Comparison of ENCODE assay signal across 21 cellular contexts in genomic region chr2:120953843-120954584, GRCh38.
DNase-seq lines count a peak whose midpoint lies in the region; ATAC-seq, FAIRE-seq and TF ChIP-seq lines count a peak whose summit lies in the region.
"Had no signal": no experiment of that assay in that cellular context is flagged by ENCODE, and none has a peak within 500 bp of the region (broad histone marks: within the 10 kb centered on the region; RNA-seq: fewer than 3 reads in every experiment).

No MANE protein-coding gene starts in this region.

- peak overlapping the region; percentile 45 for H3K9ac ChIP-seq in neuronal stem cell (ENCODE audit: low read depth, low read length, poor library complexity)

- H3K4me1 ChIP-seq in A549 (peaks cover 75% of the 10 kb centered on the region), GM23338 (ENCODE audit: insufficient read depth) (no peaks in the 10 kb centered on the region), neuronal stem cell (ENCODE audit: control insufficient read depth in 2 of 2, insufficient read depth in 1 of 2, low read depth in 1 of 2, low read length in 2 of 2) (peaks cover 0 to 4% of the 10 kb centered on the region in 2 donors), upper lobe of right lung (no peaks in the 10 kb centered on the region), spleen (no peaks in the 10 kb centered on the region), small intestine (ENCODE audit: control insufficient read depth in 2 of 2, insufficient read depth in 1 of 2, low read depth in 1 of 2, low read length in 1 of 2) (no peaks in the 10 kb centered on the region)
- H3K4me1 ChIP-seq: HAP-1 had no signal

- no peak overlapping the region for H4K8ac ChIP-seq in neuronal stem cell (ENCODE audit: low read depth, low read length)

- TF ChIP-seq EP300 in A549 (IDR thresholded peaks at IDR 0.05) = no peak

- peaks cover 2% of the 10 kb centered on the region; the same call in 2 of the 3 replicates for H3K4me1 Mint-ChIP-seq in GM23338
- peaks cover 53% of the 10 kb centered on the region for H3K4me1 Mint-ChIP-seq in brain

- peak overlapping the region; percentile 68 for H3K23ac ChIP-seq in neuronal stem cell (ENCODE audit: low read depth, low read length, poor library complexity)

- no peak for TF ChIP-seq RAD21 in A549 (conservative IDR thresholded peaks at IDR 0.05 in 1 of 2, IDR thresholded peaks at IDR 0.05 in 1 of 2)

- no peak for TF ChIP-seq CTCF in A549 (IDR thresholded peaks at IDR 0.05)
- TF ChIP-seq CTCF in GM23338 (conservative IDR thresholded peaks at IDR 0.05; ENCODE audit: low read depth in 2 of 2) = no peak
- TF ChIP-seq CTCF in brain (conservative IDR thresholded peaks at IDR 0.05) = no peak
- no peak for TF ChIP-seq CTCF in upper lobe of right lung (IDR thresholded peaks at IDR 0.05)
- no peak for TF ChIP-seq CTCF in spleen (IDR thresholded peaks at IDR 0.05 in 8 of 11, conservative IDR thresholded peaks at IDR 0.05 in 3 of 11)

- no peak overlapping the region for H2BK12ac ChIP-seq in neuronal stem cell (ENCODE audit: low read length)

- ATAC-seq in A549 = no peak
- ATAC-seq in GM23338 = no peak
- no peak for ATAC-seq in upper lobe of right lung
- ATAC-seq: CD8-positive, alpha-beta T cell had no signal

- no peak overlapping the region for H2AFZ ChIP-seq in GM23338
- no peak overlapping the region for H2AFZ ChIP-seq in neuronal stem cell (ENCODE audit: low read length)

- peak overlapping the region; percentile 54; the same call in 2 of the 3 replicates for H3K4me2 ChIP-seq in A549
- H3K4me2 ChIP-seq in GM23338 = no peak overlapping the region
- no peak overlapping the region for H3K4me2 ChIP-seq in neuronal stem cell (ENCODE audit: insufficient read depth, low read length, poor library complexity, severe bottlenecking)

- H3F3A ChIP-seq in GM23338 (replicated peaks; ENCODE audit: low read depth) = peaks cover 6% of the 10 kb centered on the region; the same call in 1 of the 2 replicates

- H3K36me3 Mint-ChIP-seq in GM23338 (ENCODE audit: low read depth) = peaks cover 10% of the 10 kb centered on the region
- H3K36me3 Mint-ChIP-seq in brain = peaks cover 4% of the 10 kb centered on the region
- H3K36me3 Mint-ChIP-seq: CD8-positive, alpha-beta T cell had no signal

- H4K20me1 ChIP-seq in GM23338 (replicated peaks; ENCODE audit: insufficient read depth) = peaks cover 24% of the 10 kb centered on the region

- no peak overlapping the region for H2BK5ac ChIP-seq in neuronal stem cell (ENCODE audit: low read length)

- peaks cover 16% of the 10 kb centered on the region for H3K79me1 ChIP-seq in neuronal stem cell (ENCODE audit: low read depth, low read length)

- peak overlapping the region; percentile 86 to 97 for H3K27ac ChIP-seq in A549
- no peak overlapping the region for H3K27ac ChIP-seq in GM23338 (ENCODE audit: low read depth)
- H3K27ac ChIP-seq in neuronal stem cell (replicated peaks; ENCODE audit: low read length) = no peak overlapping the region
- no peak overlapping the region for H3K27ac ChIP-seq in upper lobe of right lung
- no peak overlapping the region for H3K27ac ChIP-seq in spleen
- no peak overlapping the region for H3K27ac ChIP-seq in small intestine (ENCODE audit: low read depth in 1 of 2, low read length in 1 of 2)

- CTCF ChIA-PET in A549 (lab: Yijun Ruan, JAX) = interaction anchor here (0.5 to 2.5 kb wide), 5 partner anchors 10 to 1058 kb away, joined by 3 to 14 read pairs (median 5); no protein-coding TSS in a partner anchor

- H3K27ac Mint-ChIP-seq in GM23338 (0 out of 2 replicates have a peak overlapping the region, but pooled peaks have one; percentile 13), brain (peak overlapping the region; percentile 2 to 56 (median 29))
- H3K27ac Mint-ChIP-seq: CD8-positive, alpha-beta T cell had no signal

- no peaks in the 10 kb centered on the region for H3K36me3 ChIP-seq in GM23338 (ENCODE audit: insufficient read depth)
- peaks cover 13 to 93% of the 10 kb centered on the region in 2 donors for H3K36me3 ChIP-seq in neuronal stem cell (replicated peaks in 1 of 2; ENCODE audit: control insufficient read depth in 2 of 2, insufficient read depth in 2 of 2, low read length in 2 of 2)
- H3K36me3 ChIP-seq in upper lobe of right lung = no peaks in the 10 kb centered on the region
- H3K36me3 ChIP-seq in spleen = no peaks in the 10 kb centered on the region
- H3K36me3 ChIP-seq in small intestine (ENCODE audit: control insufficient read depth in 2 of 2, insufficient read depth in 2 of 2, low read length in 2 of 2) = no peaks in the 10 kb centered on the region
- H3K36me3 ChIP-seq: HAP-1 had no signal

- H2BK15ac ChIP-seq in neuronal stem cell (ENCODE audit: low read length) = no peak overlapping the region

- intact Hi-C loops in upper lobe of right lung (cut with DNase I) = no loop called here
- intact Hi-C loops in spleen (cut with DNase I; ENCODE audit: low total_unique reads) = no loop called here

- H3K27me3 Mint-ChIP-seq in GM23338 (ENCODE audit: insufficient read depth, low read depth, poor library complexity) (peaks cover 7% of the 10 kb centered on the region), brain (no peaks in the 10 kb centered on the region)

- 89% methylated on average over 16 of the region's 16 CpGs for WGBS in A549 (ENCODE audit: missing lambda C conversion rate)
- WGBS in neuronal stem cell (ENCODE audit: extremely low coverage in 2 of 2, insufficient read length in 2 of 2, insufficient replicate concordance in 1 of 2), 2 donors = no CpG with 5 or more reads among the region's 16 CpGs
- 74 to 86% (median 84%) methylated on average over 15 to 16 of the region's 16 CpGs for WGBS in spleen, 5 donors
- WGBS in small intestine, 3 donors = 86 to 89% (median 89%) methylated on average over 16 of the region's 16 CpGs

- no peak overlapping the region for H2BK120ac ChIP-seq in neuronal stem cell (ENCODE audit: low read depth, low read length)

- no peak overlapping the region for H3K4me3 ChIP-seq in A549
- H3K4me3 ChIP-seq in GM23338 = no peak overlapping the region
- no peak overlapping the region for H3K4me3 ChIP-seq in neuronal stem cell (ENCODE audit: low read length in 2 of 2)
- H3K4me3 ChIP-seq in upper lobe of right lung = no peak overlapping the region
- H3K4me3 ChIP-seq in spleen = no peak overlapping the region
- no peak overlapping the region for H3K4me3 ChIP-seq in small intestine (ENCODE audit: low read depth in 1 of 2, low read length in 2 of 2)
- H3K4me3 ChIP-seq: HAP-1 had no signal

- DNase-seq in A549 (ENCODE audit: low read depth in 1 of 2, low spot score in 1 of 2) (no peak), GM23338 (ENCODE audit: low spot score) (no peak), neuronal stem cell (ENCODE audit: low spot score) (no peak), upper lobe of right lung (no peak), spleen (no peak), small intestine (no peak)
- DNase-seq: AML-193; CD8-positive, alpha-beta T cell; DND-41; KG1; NCI-H1048; NCI-H1417 treated with DMSO at 0.1 percent for 48 hours; NCI-H1694 treated with DMSO at 0.1 percent for 48 hours; NCI-H2081; NCI-H2227 treated with DMSO at 0.1 percent for 48 hours; NCI-H526 treated with DMSO at 0.1 percent for 48 hours had no signal

- H3K9me3 ChIP-seq in A549 = no peaks in the 10 kb centered on the region
- no peaks in the 10 kb centered on the region for H3K9me3 ChIP-seq in neuronal stem cell (replicated peaks in 1 of 2; ENCODE audit: control insufficient read depth in 2 of 2, insufficient read depth in 1 of 2, low read depth in 1 of 2, low read length in 2 of 2)
- H3K9me3 ChIP-seq in upper lobe of right lung = no peaks in the 10 kb centered on the region
- no peaks in the 10 kb centered on the region for H3K9me3 ChIP-seq in spleen
- no peaks in the 10 kb centered on the region for H3K9me3 ChIP-seq in small intestine (ENCODE audit: control insufficient read depth, low read depth)
- H3K9me3 ChIP-seq: HAP-1 had no signal

- no peak overlapping the region for H2AK5ac ChIP-seq in neuronal stem cell (ENCODE audit: low read depth, low read length)

- TF ChIP-seq POLR2A in A549 (IDR thresholded peaks at IDR 0.05; ENCODE audit: low read length) (no peak), spleen (IDR thresholded peaks at IDR 0.05) (no peak)

- H3K4ac ChIP-seq in neuronal stem cell (ENCODE audit: low read length) = no peak overlapping the region

- no peaks in the 10 kb centered on the region for H3K27me3 ChIP-seq in GM23338 (ENCODE audit: insufficient read depth)
- no peaks in the 10 kb centered on the region for H3K27me3 ChIP-seq in neuronal stem cell (ENCODE audit: control insufficient read depth in 3 of 3, insufficient read depth in 3 of 3, low read depth in 1 of 3, low read length in 3 of 3)
- H3K27me3 ChIP-seq in upper lobe of right lung = no peaks in the 10 kb centered on the region
- peaks cover 0 to 8% (median 0%) of the 10 kb centered on the region in 7 donors for H3K27me3 ChIP-seq in spleen (replicated peaks in 1 of 7)
- no peaks in the 10 kb centered on the region for H3K27me3 ChIP-seq in small intestine (ENCODE audit: control insufficient read depth in 2 of 2, insufficient read depth in 2 of 2, low read length in 2 of 2)

- FAIRE-seq in A549 (lab: Jason Lieb, UNC) (no peak), small intestine (lab: Jason Lieb, UNC) (no peak)
- FAIRE-seq: A204.1, GM12892, GM19239 had no signal

- H3K14ac ChIP-seq in neuronal stem cell (ENCODE audit: low read length) = no peak overlapping the region

- H3K18ac ChIP-seq in neuronal stem cell (ENCODE audit: low read length) = no peak overlapping the region

- H3K9me2 ChIP-seq in GM23338 (ENCODE audit: insufficient read depth) = no peaks in the 10 kb centered on the region

- peaks cover 5% of the 10 kb centered on the region; the same call in 1 of the 2 replicates for H3K79me2 ChIP-seq in GM23338 (replicated peaks; ENCODE audit: insufficient read depth)

- H3K4me3 Mint-ChIP-seq in GM23338 (no peak overlapping the region), brain (no peak overlapping the region)
- H3K4me3 Mint-ChIP-seq: CD8-positive, alpha-beta T cell had no signal

- POLR2A ChIA-PET in A549 (lab: Yijun Ruan, JAX) = interaction anchor here (0.7 to 1.3 kb wide), 3 partner anchors 19 to 121 kb away, joined by 4 read pairs; no protein-coding TSS in a partner anchor

- no peak overlapping the region for H4K91ac ChIP-seq in neuronal stem cell (ENCODE audit: low read depth, low read length, poor library complexity)

- no peaks in the 10 kb centered on the region for H3K9me3 Mint-ChIP-seq in GM23338
- no peaks in the 10 kb centered on the region for H3K9me3 Mint-ChIP-seq in brain
- H3K9me3 Mint-ChIP-seq: CD8-positive, alpha-beta T cell had no signal

TF ChIP-seq in GM23338, 12 proteins besides CTCF, POLR2A, EP300 and RAD21 (continues in another document):
- no peak for TF ChIP-seq CREB1 (CRISPR knock-in tag; IDR thresholded peaks at IDR 0.05; ENCODE audit: low read depth)
- no peak for TF ChIP-seq EZH2 (IDR thresholded peaks at IDR 0.05; ENCODE audit: low read depth, unreplicated experiment)
- TF ChIP-seq JUNB (IDR thresholded peaks at IDR 0.05; ENCODE audit: unreplicated experiment) = no peak
- TF ChIP-seq ZNF114 (CRISPR knock-in tag; IDR thresholded peaks at IDR 0.05) = no peak

Comparison
In these comparisons a context has a peak if more than half of its experiments do, and no peak if none do; other contexts are left out.
1. H3K27ac ChIP-seq: peak in A549 (2 of 2); none in GM23338 (single experiment), neuronal stem cell (single experiment), upper lobe of right lung (single experiment), spleen (0 of 8) and small intestine (0 of 2).